8 cellular contexts compared by ENCODE assay signal in the genomic region with DNA sequence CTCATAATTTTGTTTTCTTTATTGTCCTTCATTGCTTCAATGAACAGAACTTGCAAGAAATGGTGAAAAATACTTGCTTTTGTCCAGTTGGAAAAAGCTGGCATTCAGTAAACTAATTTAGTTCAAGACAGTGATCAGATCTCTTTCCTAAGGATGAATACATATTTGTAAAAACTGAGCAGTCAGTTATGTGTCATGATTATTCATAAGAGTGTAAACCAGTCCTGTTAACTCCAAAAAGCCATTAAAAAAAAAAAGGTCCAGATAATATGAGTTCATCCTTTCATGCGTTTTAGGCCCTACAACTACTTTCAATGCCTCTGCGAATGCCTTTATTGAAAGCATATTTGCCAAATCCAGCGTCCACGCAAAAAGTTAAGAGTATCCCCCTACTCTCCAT. TPM values are rescaled to one million over a fixed set of nuclear protein-coding genes. Genes with fewer than 3 reads are reported as not detected.
DNase-seq lines count a peak whose midpoint lies in the region; ATAC-seq and TF ChIP-seq lines count a peak whose summit lies in the region.

No MANE protein-coding gene starts in this region.

- peak overlapping the region; percentile 95 for H3K14ac ChIP-seq in IMR-90 (replicated peaks; ENCODE audit: low read depth, low read length)

- peak overlapping the region; percentile 59; the same call in 1 of the 2 replicates for H3K56ac ChIP-seq in IMR-90 (ENCODE audit: extremely low read depth, insufficient read depth, low read length)

- 7% methylated on average over 2 of the region's 4 CpGs; no CpG with 5 or more reads in 1 of the 2 experiments for WGBS in IMR-90 (ENCODE audit: extremely low coverage in 2 of 2, insufficient read length in 1 of 2), 2 experiments

- no peaks in the 10 kb centered on the region for H3K27me3 Mint-ChIP-seq in CD4-positive, alpha-beta T cell
- peaks cover 0 to 6% (median 0%) of the 10 kb centered on the region in 5 donors for H3K27me3 Mint-ChIP-seq in naive thymus-derived CD4-positive, alpha-beta T cell

- no peak for DNase-seq in CD4-positive, alpha-beta T cell
- DNase-seq in IMR-90 (no peak), colonic mucosa (no peak), DMS53 (lab: John Stamatoyannopoulos, UW) (no peak), UCSD-AML1 (lab: John Stamatoyannopoulos, UW; ENCODE audit: unreplicated experiment) (no peak)
- DNase-seq in naive thymus-derived CD4-positive, alpha-beta T cell = peak in 2 of 9 donors; percentile 6 to 8

- H3K27ac ChIP-seq in CD4-positive, alpha-beta T cell (ENCODE audit: low read depth, low read length) = peak overlapping the region; percentile 70
- H3K27ac ChIP-seq in IMR-90 (ENCODE audit: insufficient read depth, low read length) (peak overlapping the region; percentile 97), colonic mucosa (peak overlapping the region; percentile 70)
- H3K27ac ChIP-seq in naive thymus-derived CD4-positive, alpha-beta T cell (ENCODE audit: low read depth, low read length) = peak overlapping the region; percentile 91

- no peaks in the 10 kb centered on the region for H3K9me3 Mint-ChIP-seq in CD4-positive, alpha-beta T cell
- H3K9me3 Mint-ChIP-seq in naive thymus-derived CD4-positive, alpha-beta T cell = no peaks in the 10 kb centered on the region

- peak overlapping the region; percentile 97 for H3K9ac ChIP-seq in IMR-90 (ENCODE audit: low read depth, low read length)
- H3K9ac ChIP-seq in colonic mucosa (ENCODE audit: low read depth in 2 of 2, low read length in 2 of 2) = peak overlapping the region; percentile 86 to 94

- H3K4me1 Mint-ChIP-seq in CD4-positive, alpha-beta T cell (ENCODE audit: low read depth) = peaks cover 54% of the 10 kb centered on the region
- peaks cover 24 to 69% (median 63%) of the 10 kb centered on the region in 7 donors for H3K4me1 Mint-ChIP-seq in naive thymus-derived CD4-positive, alpha-beta T cell

- peak overlapping the region; percentile 30; the same call in 1 of the 2 replicates for H4K5ac ChIP-seq in IMR-90 (ENCODE audit: low read depth, low read length)

- dilution Hi-C loops in IMR-90 (cut with HindIII; ENCODE audit: low sequenced_read_pairs, unreplicated experiment) = no loop called here

- peak overlapping the region; percentile 99 for H3K4me2 ChIP-seq in IMR-90 (ENCODE audit: low read depth, low read length)

- H2AK5ac ChIP-seq in IMR-90 (ENCODE audit: low read depth, low read length) = no peak overlapping the region; the same call in 1 of the 2 replicates

- no peak for TF ChIP-seq CTCF in CD4-positive, alpha-beta T cell (IDR thresholded peaks at IDR 0.05)
- TF ChIP-seq CTCF in IMR-90 (conservative IDR thresholded peaks at IDR 0.05; ENCODE audit: low read depth, low read length) = no peak
- no peak for TF ChIP-seq CTCF in colonic mucosa (IDR thresholded peaks at IDR 0.05)

- BruUV-seq in IMR-90 (replicated peaks; lab: Mats Ljungman, UMichigan) = no TSS peak

- no peaks in the 10 kb centered on the region for H3K27me3 ChIP-seq in CD4-positive, alpha-beta T cell (ENCODE audit: control insufficient read depth, insufficient read depth, low read length)
- no peaks in the 10 kb centered on the region for H3K27me3 ChIP-seq in IMR-90 (ENCODE audit: control insufficient read depth, insufficient read depth, low read length)
- no peaks in the 10 kb centered on the region for H3K27me3 ChIP-seq in colonic mucosa
- no peaks in the 10 kb centered on the region for H3K27me3 ChIP-seq in naive thymus-derived CD4-positive, alpha-beta T cell (ENCODE audit: control insufficient read depth in 2 of 2, insufficient read depth in 2 of 2, low read length in 2 of 2)

- peak overlapping the region; percentile 92 for H3K23ac ChIP-seq in IMR-90 (ENCODE audit: low read depth, low read length)

- intact Hi-C loops in CD4-positive, alpha-beta T cell (cut with DNase I, micrococcal nuclease) = loop anchor here (2.0 to 10.0 kb wide), 4 partner anchors 126 to 1032 kb away; a partner anchor contains a TSS
- intact Hi-C loops in IMR-90 (cut with micrococcal nuclease) = no loop called here
- intact Hi-C loops in colonic mucosa (cut with DNase I) = loop anchor here (5.0 kb wide), 1 partner anchor 125 kb away; a partner anchor contains a TSS
- intact Hi-C loops in naive thymus-derived CD4-positive, alpha-beta T cell (cut with micrococcal nuclease) = loop anchor here (2.0 to 10.0 kb wide), 8 partner anchors 18 to 1440 kb away; a partner anchor contains a TSS

- peak overlapping the region; percentile 94 for H2AFZ ChIP-seq in IMR-90 (replicated peaks; ENCODE audit: low read length, poor library complexity)

- peak overlapping the region; percentile 75 for H2BK5ac ChIP-seq in IMR-90 (ENCODE audit: low read depth, low read length, poor library complexity, severe bottlenecking)

- H2AK9ac ChIP-seq in IMR-90 (replicated peaks; ENCODE audit: low read depth, low read length, poor library complexity) = no peak overlapping the region

- ATAC-seq in CD4-positive, alpha-beta T cell (ENCODE audit: poor library complexity) = no peak
- ATAC-seq in IMR-90 (ENCODE audit: low read depth) (no peak), GM19035 (IDR thresholded peaks at IDR 0.05; ENCODE audit: unreplicated experiment) (no peak), GM21619 (IDR thresholded peaks at IDR 0.05; ENCODE audit: unreplicated experiment) (no peak)
- ATAC-seq in naive thymus-derived CD4-positive, alpha-beta T cell = no peak

- H3K4me1 ChIP-seq in IMR-90 (ENCODE audit: control insufficient read depth, insufficient read depth, low read length) = peaks cover 8% of the 10 kb centered on the region
- peaks cover 7% of the 10 kb centered on the region for H3K4me1 ChIP-seq in colonic mucosa
- peaks cover 5 to 12% of the 10 kb centered on the region in 2 donors for H3K4me1 ChIP-seq in naive thymus-derived CD4-positive, alpha-beta T cell (ENCODE audit: control insufficient read depth in 2 of 2, insufficient read depth in 2 of 2, low read length in 2 of 2)

- POLR2A ChIA-PET in CD4-positive, alpha-beta T cell (lab: Charles Lee) = interaction anchor here (1.0 to 2.0 kb wide), 3 partner anchors 9 to 127 kb away, joined by 3 to 6 read pairs (median 3); a partner anchor contains a TSS
- POLR2A ChIA-PET in IMR-90 (lab: Charles Lee; ENCODE audit: unreplicated experiment) = no interaction called here
- POLR2A ChIA-PET in naive thymus-derived CD4-positive, alpha-beta T cell (lab: Charles Lee) = interaction anchor here (0.7 kb wide), 1 partner anchor 25 kb away, joined by 3 read pairs; no protein-coding TSS in a partner anchor

- TF ChIP-seq RAD21 in IMR-90 (IDR thresholded peaks at IDR 0.05; ENCODE audit: low read length) = no peak

- H3K4me3 ChIP-seq in IMR-90 (ENCODE audit: insufficient read depth, low read depth, low read length) (peak overlapping the region; percentile 91), colonic mucosa (peak overlapping the region; percentile 88)
- H3K4me3 ChIP-seq in naive thymus-derived CD4-positive, alpha-beta T cell (ENCODE audit: low read length) = peak overlapping the region; percentile 93

- H2BK20ac ChIP-seq in IMR-90 (ENCODE audit: low read depth, low read length) = no peak overlapping the region

- peaks cover 14% of the 10 kb centered on the region for H3K9me1 ChIP-seq in IMR-90 (ENCODE audit: insufficient read depth, low read length)

- CTCF ChIA-PET in CD4-positive, alpha-beta T cell (lab: Charles Lee) = interaction anchor here (0.7 to 1.2 kb wide), 2 partner anchors 126 to 667 kb away, joined by 3 to 4 read pairs; no protein-coding TSS in a partner anchor
- CTCF ChIA-PET in IMR-90 (lab: Yijun Ruan, JAX) = no interaction called here
- CTCF ChIA-PET in naive thymus-derived CD4-positive, alpha-beta T cell (lab: Charles Lee) = no interaction called here

- TF ChIP-seq POLR2A in IMR-90 (IDR thresholded peaks at IDR 0.05; ENCODE audit: low read depth, low read length) = no peak

- in situ Hi-C loops in IMR-90 (cut with MboI; ENCODE audit: low sequenced_read_pairs) = loop anchor here (10.0 kb wide), 1 partner anchor 948 kb away; a partner anchor contains a TSS

- H3K79me1 ChIP-seq in IMR-90 (ENCODE audit: low read depth in 1 of 2, low read length in 2 of 2) = peaks cover 20 to 50% of the 10 kb centered on the region in 2 experiments

- peak overlapping the region; percentile 94 for H3K27ac Mint-ChIP-seq in CD4-positive, alpha-beta T cell
- peak overlapping the region; percentile 89 to 99 (median 97) for H3K27ac Mint-ChIP-seq in naive thymus-derived CD4-positive, alpha-beta T cell

- H4K91ac ChIP-seq in IMR-90 (ENCODE audit: insufficient read depth, low read depth, low read length) = peak overlapping the region; percentile 80; the same call in 1 of the 2 replicates

- H2BK120ac ChIP-seq in IMR-90 (ENCODE audit: low read depth, low read length) = no peak overlapping the region

- H2BK15ac ChIP-seq in IMR-90 (ENCODE audit: low read depth, low read length) = no peak overlapping the region

- H3K18ac ChIP-seq in IMR-90 (ENCODE audit: low read depth, low read length) = peak overlapping the region; percentile 20; the same call in 1 of the 2 replicates

- H3K4ac ChIP-seq in IMR-90 (ENCODE audit: low read depth, low read length) = peak overlapping the region; percentile 90

- peak overlapping the region; percentile 97 for H3K4me3 Mint-ChIP-seq in CD4-positive, alpha-beta T cell
- peak overlapping the region; percentile 92 to 99 (median 98) for H3K4me3 Mint-ChIP-seq in naive thymus-derived CD4-positive, alpha-beta T cell

- peaks cover 28% of the 10 kb centered on the region for H4K20me1 ChIP-seq in IMR-90 (ENCODE audit: insufficient read depth, low read length)

- H3K9me3 ChIP-seq in CD4-positive, alpha-beta T cell (ENCODE audit: control insufficient read depth, low read length) = no peaks in the 10 kb centered on the region
- no peaks in the 10 kb centered on the region for H3K9me3 ChIP-seq in IMR-90 (ENCODE audit: control insufficient read depth, insufficient read depth, low read length)
- no peaks in the 10 kb centered on the region for H3K9me3 ChIP-seq in colonic mucosa
- no peaks in the 10 kb centered on the region for H3K9me3 ChIP-seq in naive thymus-derived CD4-positive, alpha-beta T cell (ENCODE audit: control insufficient read depth in 2 of 3, low read length in 3 of 3)

- H3K36me3 ChIP-seq in IMR-90 (ENCODE audit: control insufficient read depth, insufficient read depth, low read length) (peaks cover 17% of the 10 kb centered on the region), colonic mucosa (peaks cover 6% of the 10 kb centered on the region)
- H3K36me3 ChIP-seq in naive thymus-derived CD4-positive, alpha-beta T cell (ENCODE audit: control insufficient read depth in 2 of 3, insufficient read depth in 3 of 3, low read length in 3 of 3) = peaks cover 0 to 13% (median 0%) of the 10 kb centered on the region in 3 experiments

- peak overlapping the region; percentile 24 to 83; a peak in 3 of 4 replicates for H4K8ac ChIP-seq in IMR-90 (ENCODE audit: low read depth in 2 of 2, low read length in 2 of 2)

- H3K36me3 Mint-ChIP-seq in CD4-positive, alpha-beta T cell (ENCODE audit: low read depth) = peaks cover 47% of the 10 kb centered on the region
- peaks cover 0 to 18% (median 4%) of the 10 kb centered on the region in 5 donors for H3K36me3 Mint-ChIP-seq in naive thymus-derived CD4-positive, alpha-beta T cell

RNA-seq across cellular contexts. Expression of a gene that starts 0.6 kb away (rescaled TPM):
- total RNA-seq in CD4-positive, alpha-beta T cell = 10 to 100 TPM; 22.6 to 25.3 TPM
- total RNA-seq in IMR-90 (2012; rRNA removed) (223 and 336 TPM in 2 replicates), colonic mucosa (10 to 100 TPM; 52.8 to 57.0 TPM)
- polyA plus RNA-seq in IMR-90 (2012; rRNA removed) = 64.3 and 68.4 TPM in 2 replicates
- polyA plus RNA-seq in IMR-90 (2012; cell fraction: cytosol; rRNA removed) = 10.0 and 14.5 TPM in 2 replicates
- polyA plus RNA-seq in IMR-90 (2012; cell fraction: nucleus; rRNA removed; ENCODE audit: low replicate concordance) = 12.8 and 124 TPM in 2 replicates
- total RNA-seq in naive thymus-derived CD4-positive, alpha-beta T cell = 10 to 100 TPM; 22.0 to 37.3 (median 27.6) TPM
- polyA plus RNA-seq in naive thymus-derived CD4-positive, alpha-beta T cell = 10 to 100 TPM in 1 of 2 donors, 1 to 10 TPM in 1; 8.2 to 14.2 TPM

RNA-seq across cellular contexts. Expression of a gene that starts 0.7 kb away (rescaled TPM):
- total RNA-seq in CD4-positive, alpha-beta T cell = 1 to 10 TPM; 2.8 to 3.0 TPM
- total RNA-seq in IMR-90 (2012; rRNA removed) (3.9 and 4.7 TPM in 2 replicates), colonic mucosa (1 to 10 TPM; 2.1 to 4.6 TPM)
- polyA plus RNA-seq in IMR-90 (2012; rRNA removed) = 3.5 and 4.1 TPM in 2 replicates
- 0.98 and 1.2 TPM in 2 replicates for polyA plus RNA-seq in IMR-90 (2012; cell fraction: cytosol; rRNA removed)
- 1.5 and 9.5 TPM in 2 replicates for polyA plus RNA-seq in IMR-90 (2012; cell fraction: nucleus; rRNA removed; ENCODE audit: low replicate concordance)
- total RNA-seq in naive thymus-derived CD4-positive, alpha-beta T cell = 1 to 10 TPM; 1.8 to 6.4 (median 2.7) TPM
- 1 to 10 TPM; 3.2 to 4.1 TPM for polyA plus RNA-seq in naive thymus-derived CD4-positive, alpha-beta T cell
